ENCODE assay signal across 1 cellular context in genomic region chr9:124010303-124010664, GRCh38.
TF ChIP-seq lines count a peak whose summit lies in the region.

No MANE protein-coding gene starts in this region.

TF ChIP-seq in HepG2, 621 proteins besides CTCF, POLR2A, EP300 and RAD21:
- no peak for TF ChIP-seq HMG20B (CRISPR knock-in tag; conservative IDR thresholded peaks at IDR 0.05)
- TF ChIP-seq PRDM10 (CRISPR knock-in tag; IDR thresholded peaks at IDR 0.05; ENCODE audit: low read depth) = no peak
- TF ChIP-seq RBM22 (optimal IDR thresholded peaks at IDR 0.05; ENCODE audit: low read length) = no peak
- TF ChIP-seq ZMYM3 (CRISPR knock-in tag; IDR thresholded peaks at IDR 0.05) = no peak
- no peak for TF ChIP-seq PHF8 (CRISPR knock-in tag; IDR thresholded peaks at IDR 0.05)
- no peak for TF ChIP-seq TRIM22 (IDR thresholded peaks at IDR 0.05)
- no peak for TF ChIP-seq FOXK1 (CRISPR knock-in tag; IDR thresholded peaks at IDR 0.05; ENCODE audit: borderline replicate concordance, low read depth)
- no peak for TF ChIP-seq ZNF724P (CRISPR knock-in tag; IDR thresholded peaks at IDR 0.05; ENCODE audit: borderline replicate concordance)
- no peak for TF ChIP-seq ZFP36L2 (CRISPR knock-in tag; IDR thresholded peaks at IDR 0.05)
- TF ChIP-seq ZSCAN21 (CRISPR knock-in tag; IDR thresholded peaks at IDR 0.05; ENCODE audit: borderline replicate concordance) = no peak
- TF ChIP-seq ZNF580 (CRISPR knock-in tag; IDR thresholded peaks at IDR 0.05; ENCODE audit: borderline replicate concordance, low read depth) = no peak
- TF ChIP-seq SATB2 (CRISPR knock-in tag; IDR thresholded peaks at IDR 0.05) = no peak
- no peak for TF ChIP-seq NONO (IDR thresholded peaks at IDR 0.05)
- TF ChIP-seq NONO (CRISPR knock-in tag; conservative IDR thresholded peaks at IDR 0.05) = no peak
- no peak for TF ChIP-seq HINFP (CRISPR knock-in tag; IDR thresholded peaks at IDR 0.05; ENCODE audit: low read depth)
- TF ChIP-seq RBAK (CRISPR knock-in tag; IDR thresholded peaks at IDR 0.05) = no peak
- no peak for TF ChIP-seq KLF6 (CRISPR knock-in tag; IDR thresholded peaks at IDR 0.05)
- TF ChIP-seq ZNF652 (CRISPR knock-in tag; IDR thresholded peaks at IDR 0.05; ENCODE audit: borderline replicate concordance, low read depth) = no peak
- no peak for TF ChIP-seq FOSL2 (CRISPR knock-in tag; IDR thresholded peaks at IDR 0.05)
- TF ChIP-seq PRDM15 (CRISPR knock-in tag; IDR thresholded peaks at IDR 0.05) = no peak
TF ChIP-seq in HepG2: peak in this region for 0.
